8 cellular contexts compared by ENCODE assay signal in genomic region chr14:20988717-20989116, GRCh38.
DNase-seq lines count a peak whose midpoint lies in the region; ATAC-seq and TF ChIP-seq lines count a peak whose summit lies in the region.

No MANE protein-coding gene starts in this region.

- H3K4me3 ChIP-seq in BLaER1 (no peak overlapping the region; the same call in 1 of the 2 replicates), LNCaP clone FGC (ENCODE audit: low read depth, low read length) (peak overlapping the region; percentile 98; the same call in 1 of the 2 replicates), brain microvascular endothelial cell (ENCODE audit: low read depth, low read length) (no peak overlapping the region), muscle layer of duodenum (ENCODE audit: low read depth in 1 of 2, low read length in 2 of 2) (peak overlapping the region in 1 of 2 donors; percentile 47)

- H3K36me3 ChIP-seq in BLaER1 (peaks cover 25% of the 10 kb centered on the region), brain microvascular endothelial cell (replicated peaks) (peaks cover 9% of the 10 kb centered on the region), muscle layer of duodenum (ENCODE audit: control insufficient read depth in 1 of 2, insufficient read depth in 2 of 2, low read length in 2 of 2) (peaks cover 14 to 21% of the 10 kb centered on the region in 2 donors)

- H3K9me3 ChIP-seq in BLaER1 (no peaks in the 10 kb centered on the region), muscle layer of duodenum (ENCODE audit: control insufficient read depth in 1 of 2, low read length in 2 of 2) (no peaks in the 10 kb centered on the region)

- in situ Hi-C loops in brain microvascular endothelial cell (cut with HindIII; ENCODE audit: low pct_ligation_motif_present, low sequenced_read_pairs) = no loop called here

- H3K27ac ChIP-seq in BLaER1 (no peak overlapping the region), brain microvascular endothelial cell (peak overlapping the region; percentile 80), muscle layer of duodenum (ENCODE audit: low read length) (peak overlapping the region; percentile 89)

- H3K4me1 ChIP-seq in BLaER1 = peaks cover 27% of the 10 kb centered on the region
- peaks cover 12 to 21% of the 10 kb centered on the region in 2 donors for H3K4me1 ChIP-seq in muscle layer of duodenum (ENCODE audit: control insufficient read depth in 1 of 2, insufficient read depth in 2 of 2, low read length in 2 of 2)

- no peaks in the 10 kb centered on the region for H3K27me3 ChIP-seq in BLaER1
- H3K27me3 ChIP-seq in brain microvascular endothelial cell (replicated peaks) = no peaks in the 10 kb centered on the region
- no peaks in the 10 kb centered on the region for H3K27me3 ChIP-seq in muscle layer of duodenum (ENCODE audit: low read depth, low read length)

- H3K9ac ChIP-seq in BLaER1 = no peak overlapping the region

- ATAC-seq in HG02852 (IDR thresholded peaks at IDR 0.05; ENCODE audit: unreplicated experiment) (no peak), HG02588 (IDR thresholded peaks at IDR 0.05; ENCODE audit: unreplicated experiment) (no peak)

- TF ChIP-seq CTCF in LNCaP clone FGC (IDR thresholded peaks at IDR 0.05; ENCODE audit: control insufficient read depth, extremely low read depth, insufficient read depth) (no peak), brain microvascular endothelial cell (IDR thresholded peaks at IDR 0.05; ENCODE audit: low read depth, low read length, missing control alignments) (no peak)

- H3K4me2 ChIP-seq in BLaER1 = peak overlapping the region; percentile 81

- H4K20me1 ChIP-seq in BLaER1 = no peaks in the 10 kb centered on the region

- DNase-seq in LNCaP clone FGC (ENCODE audit: low read depth) = no peak
- DNase-seq in brain microvascular endothelial cell = peak; percentile 43
- DNase-seq in DMS53 (lab: John Stamatoyannopoulos, UW) = no peak
- DNase-seq in GDM1 (lab: John Stamatoyannopoulos, UW) = no peak
